Comparison of ENCODE assay signal across 21 cellular contexts in genomic region chr20:25500880-25501351, GRCh38.
"Had no signal": no experiment of that assay in that cellular context is flagged by ENCODE, and none has a peak within 500 bp of the region (broad histone marks: within the 10 kb centered on the region; RNA-seq: fewer than 3 reads in every experiment).

No MANE protein-coding gene starts in this region.

- H3K27me3 ChIP-seq: esophagus muscularis mucosa, gastrocnemius medialis, heart right ventricle, left lung had no signal

- ATAC-seq: gastrocnemius medialis, left lung, lower lobe of right lung, natural killer cell had no signal

- H3K4me3 ChIP-seq: esophagus muscularis mucosa, gastrocnemius medialis, heart right ventricle, left lung, lower lobe of right lung had no signal

- H3K27ac ChIP-seq: epithelial cell of prostate, esophagus muscularis mucosa, gastrocnemius medialis, heart right ventricle, left lung, lower lobe of right lung, parathyroid adenoma had no signal

- H3K4me1 ChIP-seq: esophagus muscularis mucosa, gastrocnemius medialis, heart right ventricle, left lung, lower lobe of right lung had no signal

- DNase-seq: cortex of kidney; effector memory CD4-positive, alpha-beta T cell; gastrocnemius medialis; heart right ventricle; hypothalamus; left lung; lower lobe of right lung; natural killer cell; small intestine; stimulated activated CD4-positive, alpha-beta T cell treated with anti-CD3 and anti-CD28 coated beads, Interleukin-12 subunit alpha, Interleukin-12 subunit beta, amount 100 ng/mL, for 4 hours; stimulated activated CD4-positive, alpha-beta T cell treated with anti-CD3 and anti-CD28 coated beads, Interleukin-2, amount 100 ng/mL, for 48 hours; stimulated activated naive CD4-positive, alpha-beta T cell treated with Interleukin-2 at 50 U/mL for 16 hours; trophoblast cell had no signal

- H3K9me3 ChIP-seq: esophagus muscularis mucosa, gastrocnemius medialis, heart right ventricle, left lung, lower lobe of right lung had no signal

- FAIRE-seq: endometrium, islet of Langerhans, small intestine, urothelium cell line had no signal

- H2AFZ ChIP-seq: parathyroid adenoma had no signal

- H3K9me3 Mint-ChIP-seq: memory B cell, mesothelial cell of epicardium, natural killer cell had no signal

- H3K9ac ChIP-seq: parathyroid adenoma had no signal

- H3K4me1 Mint-ChIP-seq: memory B cell, mesothelial cell of epicardium, natural killer cell had no signal

- H3K4me3 Mint-ChIP-seq: memory B cell, mesothelial cell of epicardium, natural killer cell had no signal

- H3K36me3 ChIP-seq: gastrocnemius medialis, left lung had no signal

- H3K27ac Mint-ChIP-seq: memory B cell, mesothelial cell of epicardium, natural killer cell had no signal

- H3K36me3 Mint-ChIP-seq: memory B cell, natural killer cell had no signal
